ENCODE assay signal across 8 cellular contexts in the genomic region with DNA sequence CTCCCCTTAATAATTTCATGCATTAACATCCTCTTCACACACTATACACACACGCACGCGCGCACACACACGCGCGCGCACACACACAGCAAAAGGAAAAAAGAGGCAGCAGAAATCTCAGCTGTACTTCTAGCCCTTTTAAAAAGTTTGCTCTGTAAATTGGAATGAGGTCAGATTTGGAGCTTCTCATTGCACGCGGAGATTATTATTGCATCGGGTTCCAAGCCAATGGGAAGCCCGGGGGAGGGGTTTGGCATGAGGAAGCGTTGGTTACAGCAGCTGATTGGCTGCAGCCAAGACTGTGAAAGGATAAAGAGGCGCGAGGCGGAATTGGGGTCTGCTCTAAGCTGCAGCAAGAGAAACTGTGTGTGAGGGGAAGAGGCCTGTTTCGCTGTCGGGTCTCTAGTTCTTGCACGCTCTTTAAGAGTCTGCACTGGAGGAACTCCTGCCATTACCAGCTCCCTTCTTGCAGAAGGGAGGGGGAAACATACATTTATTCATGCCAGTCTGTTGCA. TPM values are rescaled to one million over a fixed set of nuclear protein-coding genes. Genes with fewer than 3 reads are reported as not detected.
DNase-seq lines count a peak whose midpoint lies in the region; ATAC-seq, FAIRE-seq and TF ChIP-seq lines count a peak whose summit lies in the region.

Gene SOX4 (plus strand): TSS at position 340 of the 515 bp plus-strand sequence. CDS start 784 bp downstream, outside the sequence.

- H3K4me1 Mint-ChIP-seq in activated CD8-positive, alpha-beta T cell treated with anti-CD3 and anti-CD28 coated beads for 36 hours (ENCODE audit: low read depth): peaks cover 28% of the 10 kb centered on the region

- H3K36me3 Mint-ChIP-seq in activated CD8-positive, alpha-beta T cell treated with anti-CD3 and anti-CD28 coated beads for 36 hours (ENCODE audit: low read depth): no peaks in the 10 kb centered on the region

- peak within 1 kb of the TSS; percentile 62 for H3K4me3 ChIP-seq in HL-60 (replicated peaks; ENCODE audit: insufficient read depth, low read length)

- peak within 1 kb of the TSS; percentile 78 for H3K4me3 Mint-ChIP-seq in activated CD8-positive, alpha-beta T cell treated with anti-CD3 and anti-CD28 coated beads for 36 hours

- in situ Hi-C loops in endometrial microvascular endothelial cells (cut with HindIII; ENCODE audit: inconsistent ontology term, low pct_unique_long_range_greater_than_20kb, low sequenced_read_pairs): loop anchor here (10.0 to 25.0 kb wide), 4 partner anchors 161 to 1031 kb away; no protein-coding TSS in a partner anchor

- peaks cover 41% of the 10 kb centered on the region for H3K27me3 Mint-ChIP-seq in activated CD8-positive, alpha-beta T cell treated with anti-CD3 and anti-CD28 coated beads for 36 hours

- peak; percentile 65 for ATAC-seq in GM21360 (IDR thresholded peaks at IDR 0.05; ENCODE audit: unreplicated experiment)
- ATAC-seq in activated CD8-positive, alpha-beta T cell treated with anti-CD3 and anti-CD28 coated beads for 36 hours: peak; percentile 64

- intact Hi-C loops in activated CD8-positive, alpha-beta T cell treated with anti-CD3 and anti-CD28 coated beads for 36 hours (cut with micrococcal nuclease): no loop called here

- no peak for TF ChIP-seq CTCF in D721Med (IDR thresholded peaks at IDR 0.05; ENCODE audit: insufficient read depth, missing control alignments)
- no peak for TF ChIP-seq CTCF in HL-60 (IDR thresholded peaks at IDR 0.05; ENCODE audit: insufficient read depth, low read length)
- TF ChIP-seq CTCF in activated CD8-positive, alpha-beta T cell treated with anti-CD3 and anti-CD28 coated beads for 36 hours (IDR thresholded peaks at IDR 0.05): no peak

- CTCF ChIA-PET in activated CD8-positive, alpha-beta T cell treated with anti-CD3 and anti-CD28 coated beads for 36 hours (lab: Charles Lee): interaction anchor here (1.1 to 4.0 kb wide), 2 partner anchors 1029 to 1188 kb away, joined by 3 to 25 read pairs; no protein-coding TSS in a partner anchor

- no peaks in the 10 kb centered on the region for H3K9me3 Mint-ChIP-seq in activated CD8-positive, alpha-beta T cell treated with anti-CD3 and anti-CD28 coated beads for 36 hours

- DNase-seq in D721Med (ENCODE audit: insufficient read length, low spot score) (peak; percentile 85), HL-60 (ENCODE audit: low read depth in 1 of 2, low spot score in 1 of 2) (peak; percentile 75 to 93), NCI-H748 treated with DMSO at 0.1 percent for 48 hours (lab: John Stamatoyannopoulos, UW) (peak; percentile 100), lung microvascular endothelial cell (ENCODE audit: low read depth in 2 of 2) (peak; percentile 99)
- DNase-seq in activated CD8-positive, alpha-beta T cell treated with anti-CD3 and anti-CD28 coated beads for 36 hours: peak; percentile 83
- peak; percentile 76 for DNase-seq in stimulated activated CD8-positive, alpha-beta memory T cell treated with anti-CD3 and anti-CD28 coated beads, Interleukin-4, amount 100 ng/mL, for 48 hours

- H3K27ac ChIP-seq in HL-60 (replicated peaks): peak within 1 kb of the TSS; percentile 86

- POLR2A ChIA-PET in activated CD8-positive, alpha-beta T cell treated with anti-CD3 and anti-CD28 coated beads for 36 hours (lab: Charles Lee): no interaction called here

- no peaks in the 10 kb centered on the region for H3K27me3 ChIP-seq in HL-60 (ENCODE audit: insufficient read depth, poor library complexity, severe bottlenecking)

- no peak for FAIRE-seq in D721Med (lab: Jason Lieb, UNC)

- H3K27ac Mint-ChIP-seq in activated CD8-positive, alpha-beta T cell treated with anti-CD3 and anti-CD28 coated beads for 36 hours: peak within 1 kb of the TSS; percentile 79

RNA-seq across cellular contexts. Expression of gene SOX4, which starts in this region (rescaled TPM):
- 1 to 10 TPM; 1.6 TPM for total RNA-seq in activated CD8-positive, alpha-beta T cell treated with anti-CD3 and anti-CD28 coated beads for 36 hours
- total RNA-seq in endometrial microvascular endothelial cells (ENCODE audit: inconsistent ontology term) (22.9 TPM), lung microvascular endothelial cell (61.7 and 109 TPM in 2 replicates)

Comparison
In these comparisons a context has a peak if more than half of its experiments do, and no peak if none do; other contexts are left out.
1. Peak in every context shown above with its lines: DNase-seq, ATAC-seq, H3K4me3 ChIP-seq and H3K27ac ChIP-seq.